ENCODE assay signal across 21 cellular contexts in the genomic region with DNA sequence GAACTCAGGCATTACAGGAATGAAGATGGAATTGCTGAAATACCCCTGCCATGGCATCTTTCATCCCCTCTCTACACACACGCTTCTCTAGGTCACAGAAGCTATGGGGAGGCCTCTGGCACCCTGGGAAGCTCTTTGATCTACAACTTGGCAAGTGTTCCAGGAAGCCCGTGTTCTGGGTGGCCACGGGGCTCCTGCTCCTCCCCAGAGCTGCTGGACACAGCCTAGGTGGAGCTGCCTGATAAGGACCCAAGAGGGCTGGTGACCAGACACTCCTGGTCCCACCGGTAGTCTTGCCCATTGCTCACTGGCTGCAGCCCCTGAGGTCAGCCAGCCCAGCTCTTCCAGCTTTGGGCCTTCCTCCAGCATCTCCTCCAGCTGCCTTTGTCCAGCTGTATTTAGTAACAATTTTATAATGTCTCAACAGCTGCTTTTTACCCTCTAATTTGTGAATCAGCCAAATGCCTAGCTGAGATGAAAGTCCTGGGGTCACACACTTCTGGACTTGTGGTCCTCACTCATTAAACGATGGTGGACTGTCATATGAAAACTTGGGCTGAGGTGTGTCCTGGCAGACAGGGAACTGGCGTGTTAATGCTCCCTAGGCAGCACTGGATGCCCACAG.
DNase-seq lines count a peak whose midpoint lies in the region; ATAC-seq and TF ChIP-seq lines count a peak whose summit lies in the region.
"Had no signal": no experiment of that assay in that cellular context is flagged by ENCODE, and none has a peak within 500 bp of the region (broad histone marks: within the 10 kb centered on the region; RNA-seq: fewer than 3 reads in every experiment).

No MANE protein-coding gene starts in this region.

- H3K4me3 ChIP-seq in Peyer's patch (no peak overlapping the region), cardiac muscle cell (no peak overlapping the region), mesenchymal stem cell (ENCODE audit: insufficient read depth in 1 of 2, low read depth in 1 of 2, low read length in 2 of 2) (no peak overlapping the region), upper lobe of right lung (no peak overlapping the region), lower leg skin (ENCODE audit: low read depth, poor library complexity, severe bottlenecking) (no peak overlapping the region)
- H3K4me3 ChIP-seq: HAP-1, thyroid gland had no signal

- peak in 2 of 3 donors; percentile 60 to 66 for DNase-seq in Peyer's patch
- peak in 1 of 2 donors; percentile 42 for DNase-seq in cardiac muscle cell (ENCODE audit: low read depth in 1 of 2, low spot score in 1 of 2)
- DNase-seq in mesenchymal stem cell: no peak
- DNase-seq in upper lobe of right lung: no peak
- no peak for DNase-seq in lower leg skin (ENCODE audit: low spot score in 2 of 2)
- DNase-seq: activated CD4-positive, alpha-beta T cell treated with anti-CD3 and anti-CD28 coated beads for 36 hours; activated T-cell treated with anti-CD3 and anti-CD28 coated beads, Interleukin-2, amount 50 U/mL, for 72 hours; brain microvascular endothelial cell; CD4-positive, alpha-beta memory T cell; cortex of kidney; naive B cell; NCI-H146; NCI-H748 treated with DMSO at 0.1 percent for 48 hours; SHP77; stimulated activated CD4-positive, alpha-beta T cell treated with anti-CD3 and anti-CD28 coated beads, Interleukin-2, amount 100 ng/mL, for 48 hours; stimulated activated naive CD4-positive, alpha-beta T cell treated with Interleukin-2 at 50 U/mL for 16 hours; T-cell; thyroid gland had no signal

- TF ChIP-seq POLR2A in Peyer's patch (IDR thresholded peaks at IDR 0.05) (no peak), lower leg skin (IDR thresholded peaks at IDR 0.05) (no peak)

- H3K4me1 ChIP-seq in Peyer's patch (peaks cover 0 to 8% (median 0%) of the 10 kb centered on the region in 4 donors), cardiac muscle cell (ENCODE audit: low read depth) (peaks cover 27% of the 10 kb centered on the region), mesenchymal stem cell (ENCODE audit: control insufficient read depth, insufficient read depth, low read depth, low read length) (peaks cover 11% of the 10 kb centered on the region), upper lobe of right lung (peaks cover 25% of the 10 kb centered on the region)
- H3K4me1 ChIP-seq: HAP-1 had no signal

- H3K14ac ChIP-seq in mesenchymal stem cell (ENCODE audit: low read length in 2 of 2): peak overlapping the region in 1 of 2 experiments; percentile 74

- H3K27me3 ChIP-seq in Peyer's patch (no peaks in the 10 kb centered on the region), cardiac muscle cell (no peaks in the 10 kb centered on the region), mesenchymal stem cell (ENCODE audit: control insufficient read depth in 1 of 2, insufficient read depth in 1 of 2, low read length in 2 of 2) (peaks cover 16 to 21% of the 10 kb centered on the region in 2 experiments), upper lobe of right lung (no peaks in the 10 kb centered on the region)
- H3K27me3 ChIP-seq: thyroid gland had no signal

- H2BK12ac ChIP-seq in mesenchymal stem cell (ENCODE audit: low read length in 2 of 2): no peak overlapping the region

- H3K23ac ChIP-seq in mesenchymal stem cell (ENCODE audit: low read length in 2 of 2): no peak overlapping the region

- no peak overlapping the region for H2BK5ac ChIP-seq in mesenchymal stem cell (ENCODE audit: low read depth, low read length, poor library complexity, severe bottlenecking)

- 69% methylated on average over 6 of the region's 6 CpGs for WGBS in mesenchymal stem cell
- 69 to 72% methylated on average over 5 of the region's 6 CpGs for WGBS in lower leg skin, 2 donors

- intact Hi-C loops in upper lobe of right lung (cut with DNase I) (no loop called here), lower leg skin (cut with DNase I; ENCODE audit: low total_unique reads) (no loop called here)

- H2AK5ac ChIP-seq in mesenchymal stem cell (ENCODE audit: low read length, severe bottlenecking): peak overlapping the region; percentile 5

- H4K8ac ChIP-seq in mesenchymal stem cell (ENCODE audit: low read length): no peak overlapping the region

- H3K4me2 ChIP-seq in mesenchymal stem cell (ENCODE audit: low read length, poor library complexity, severe bottlenecking): no peak overlapping the region

- no peak overlapping the region for H4K91ac ChIP-seq in mesenchymal stem cell (ENCODE audit: low read length)

- no peak for TF ChIP-seq CTCF in Peyer's patch (IDR thresholded peaks at IDR 0.05)
- no peak for TF ChIP-seq CTCF in cardiac muscle cell (IDR thresholded peaks at IDR 0.05; ENCODE audit: low read depth, low read length)
- no peak for TF ChIP-seq CTCF in upper lobe of right lung (IDR thresholded peaks at IDR 0.05)
- TF ChIP-seq CTCF in lower leg skin (IDR thresholded peaks at IDR 0.05): no peak

- no peak overlapping the region for H3K18ac ChIP-seq in mesenchymal stem cell (ENCODE audit: low read depth in 1 of 2, low read length in 2 of 2)

- H2BK15ac ChIP-seq in mesenchymal stem cell (ENCODE audit: low read depth, poor library complexity, severe bottlenecking): no peak overlapping the region

- H2AFZ ChIP-seq in mesenchymal stem cell (ENCODE audit: low read depth, low read length): no peak overlapping the region

- H3K27ac ChIP-seq in Peyer's patch (no peak overlapping the region), cardiac muscle cell (peak overlapping the region; percentile 70), mesenchymal stem cell (ENCODE audit: low read length, poor library complexity, severe bottlenecking) (no peak overlapping the region), upper lobe of right lung (no peak overlapping the region)
- H3K27ac ChIP-seq: brain microvascular endothelial cell, thyroid gland had no signal

- ATAC-seq in upper lobe of right lung (peak; percentile 40), HG02798 (IDR thresholded peaks at IDR 0.05; ENCODE audit: poor library complexity, unreplicated experiment) (no peak), GM21737 (IDR thresholded peaks at IDR 0.05; ENCODE audit: unreplicated experiment) (no peak)
- ATAC-seq: activated CD4-positive, alpha-beta T cell treated with anti-CD3 and anti-CD28 coated beads for 36 hours; activated T-cell treated with anti-CD3 and anti-CD28 coated beads, Interleukin-2, amount 50 U/mL, for 72 hours; T-cell had no signal

- H3K79me1 ChIP-seq in mesenchymal stem cell (replicated peaks; ENCODE audit: low read length, poor library complexity, severe bottlenecking): no peaks in the 10 kb centered on the region

- no peak overlapping the region for H3K4ac ChIP-seq in mesenchymal stem cell (ENCODE audit: low read depth in 1 of 2, low read length in 2 of 2)

- no peaks in the 10 kb centered on the region for H3K36me3 ChIP-seq in Peyer's patch
- no peaks in the 10 kb centered on the region for H3K36me3 ChIP-seq in cardiac muscle cell
- H3K36me3 ChIP-seq in mesenchymal stem cell (ENCODE audit: control insufficient read depth in 1 of 2, insufficient read depth in 2 of 2, low read depth in 1 of 2, low read length in 2 of 2): no peaks in the 10 kb centered on the region
- no peaks in the 10 kb centered on the region for H3K36me3 ChIP-seq in upper lobe of right lung
- H3K36me3 ChIP-seq: brain microvascular endothelial cell, HAP-1, thyroid gland had no signal

- no peaks in the 10 kb centered on the region for H3K9me3 ChIP-seq in Peyer's patch
- no peaks in the 10 kb centered on the region for H3K9me3 ChIP-seq in cardiac muscle cell (ENCODE audit: low read depth)
- no peaks in the 10 kb centered on the region for H3K9me3 ChIP-seq in mesenchymal stem cell (ENCODE audit: control insufficient read depth, low read length)
- H3K9me3 ChIP-seq in upper lobe of right lung: no peaks in the 10 kb centered on the region
- H3K9me3 ChIP-seq: HAP-1, thyroid gland had no signal

- H3K9ac ChIP-seq in mesenchymal stem cell (ENCODE audit: low read length): no peak overlapping the region

- H2BK120ac ChIP-seq in mesenchymal stem cell (ENCODE audit: low read depth, low read length): no peak overlapping the region

Comparison
In these comparisons a context has a peak if more than half of its experiments do, and no peak if none do; other contexts are left out.
1. DNase-seq: peak in Peyer's patch (2 of 3); none in mesenchymal stem cell (single experiment), upper lobe of right lung (single experiment) and lower leg skin (0 of 2).